Comparison of ENCODE assay signal across 8 cellular contexts in genomic region chr4:48483006-48483776, GRCh38. TPM values are rescaled to one million over a fixed set of nuclear protein-coding genes. Genes with fewer than 3 reads are reported as not detected.
DNase-seq lines count a peak whose midpoint lies in the region; ATAC-seq and TF ChIP-seq lines count a peak whose summit lies in the region.

SLC10A4 (plus strand) TSS chr4:48483343; CDS start chr4:48483562, 219 bp downstream.

- H3K27ac ChIP-seq in left ventricle myocardium inferior (replicated peaks) (no peak within 1 kb of the TSS), coronary artery (no peak within 1 kb of the TSS)

- DNase-seq in left ventricle myocardium inferior (no peak), Right ventricle myocardium inferior (ENCODE audit: missing footprints) (no peak), OCI-M2 (lab: John Stamatoyannopoulos, UW; ENCODE audit: unreplicated experiment) (peak; percentile 74), coronary artery (ENCODE audit: low spot score) (no peak), omental fat pad (ENCODE audit: low spot score) (no peak), hippocampal formation (lab: John Stamatoyannopoulos, UW) (no peak), epidermal melanocyte (ENCODE audit: insufficient read length, low spot score) (no peak)

- H3K27me3 ChIP-seq in left ventricle myocardium inferior (ENCODE audit: low read depth): peaks cover 75% of the 10 kb centered on the region

- H3K4me3 ChIP-seq in left ventricle myocardium inferior (peak within 1 kb of the TSS; percentile 59), coronary artery (peak within 1 kb of the TSS; percentile 72)

- ATAC-seq in Right ventricle myocardium inferior (no peak), omental fat pad (ENCODE audit: low FRiP score) (peak; percentile 38), GM19328 (IDR thresholded peaks at IDR 0.05; ENCODE audit: unreplicated experiment) (no peak)

- TF ChIP-seq CTCF in left ventricle myocardium inferior (IDR thresholded peaks at IDR 0.05; ENCODE audit: borderline replicate concordance) (no peak), coronary artery (IDR thresholded peaks at IDR 0.05) (no peak), omental fat pad (IDR thresholded peaks at IDR 0.05) (no peak)

- intact Hi-C loops in left ventricle myocardium inferior (cut with micrococcal nuclease): no loop called here
- intact Hi-C loops in Right ventricle myocardium inferior (cut with DNase I): no loop called here

- H3K9me3 ChIP-seq in left ventricle myocardium inferior (replicated peaks): no peaks in the 10 kb centered on the region

- peaks cover 7% of the 10 kb centered on the region for H3K4me1 ChIP-seq in left ventricle myocardium inferior

- H3K36me3 ChIP-seq in left ventricle myocardium inferior: no peaks in the 10 kb centered on the region

RNA-seq across cellular contexts. Expression of gene SLC10A4, which starts in this region (rescaled TPM):
- not detected for total RNA-seq in left ventricle myocardium inferior
- total RNA-seq in Right ventricle myocardium inferior: not detected
- total RNA-seq in omental fat pad: under 1 TPM in 3 of 4 donors, not detected in 1; 0.19 to 0.72 (median 0.25) TPM

Comparison
In these comparisons a context has a peak if more than half of its experiments do, and no peak if none do; other contexts are left out.
1. Peak in ATAC-seq in omental fat pad; RNA of the gene not detected or under 1 TPM.